ENCODE assay signal across 1 cellular context in the genomic region with DNA sequence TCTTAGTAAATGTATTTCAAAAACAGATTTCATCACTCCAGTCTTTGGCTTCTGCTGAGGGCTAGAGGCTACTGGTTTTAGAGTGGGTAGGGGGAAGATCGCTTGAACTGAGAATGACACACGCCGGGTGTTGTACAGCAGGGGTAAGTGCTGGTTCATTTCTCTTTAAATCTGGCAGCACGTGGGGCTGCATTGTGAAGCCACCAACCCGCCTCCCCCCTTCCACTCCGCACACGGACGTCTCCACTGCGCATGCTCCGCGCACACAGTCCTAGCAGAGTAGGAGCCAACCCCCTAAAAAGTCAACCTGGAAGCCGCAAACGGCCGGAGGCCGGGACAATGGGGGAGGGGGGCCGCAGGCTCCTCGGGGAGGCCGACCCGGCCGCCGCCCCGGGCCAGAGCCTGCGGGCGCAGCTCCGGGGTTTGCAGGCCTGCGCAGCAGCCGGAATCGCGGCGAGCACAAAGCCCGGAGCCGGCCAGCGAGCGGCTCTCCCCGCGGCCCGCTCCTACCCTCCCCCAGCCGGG.
A peak's percentile ranks its signal among the peaks of the same experiment; 100 is the strongest.
TF ChIP-seq lines count a peak whose summit lies in the region.

No MANE protein-coding gene starts in this region.

TF ChIP-seq in HepG2, 621 proteins besides CTCF, POLR2A, EP300 and RAD21 (continued from another document):
- TF ChIP-seq, protein P1, sequence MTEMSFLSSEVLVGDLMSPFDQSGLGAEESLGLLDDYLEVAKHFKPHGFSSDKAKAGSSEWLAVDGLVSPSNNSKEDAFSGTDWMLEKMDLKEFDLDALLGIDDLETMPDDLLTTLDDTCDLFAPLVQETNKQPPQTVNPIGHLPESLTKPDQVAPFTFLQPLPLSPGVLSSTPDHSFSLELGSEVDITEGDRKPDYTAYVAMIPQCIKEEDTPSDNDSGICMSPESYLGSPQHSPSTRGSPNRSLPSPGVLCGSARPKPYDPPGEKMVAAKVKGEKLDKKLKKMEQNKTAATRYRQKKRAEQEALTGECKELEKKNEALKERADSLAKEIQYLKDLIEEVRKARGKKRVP (CRISPR knock-in tag; IDR thresholded peaks at IDR 0.05): 0 out of 4 replicates have a peak, but pooled peaks of 1 of the 2 experiments have one; percentile 14
- TF ChIP-seq DMAP1 (CRISPR knock-in tag; IDR thresholded peaks at IDR 0.05) (peak; percentile 63), CAMTA2 (CRISPR knock-in tag; IDR thresholded peaks at IDR 0.05; ENCODE audit: borderline replicate concordance) (no peak; the same call in 1 of the 2 replicates), SIN3A (IDR thresholded peaks at IDR 0.05; ENCODE audit: borderline replicate concordance, low read depth, low read length) (0 out of 2 replicates have a peak, but pooled peaks have one; percentile 64), JUND (CRISPR knock-in tag; IDR thresholded peaks at IDR 0.05) (0 out of 2 replicates have a peak, but pooled peaks have one; percentile 23), PLRG1 (conservative IDR thresholded peaks at IDR 0.05) (no peak), ZNF614 (CRISPR knock-in tag; IDR thresholded peaks at IDR 0.05; ENCODE audit: borderline replicate concordance) (no peak), ZNF766 (CRISPR knock-in tag; IDR thresholded peaks at IDR 0.05; ENCODE audit: borderline replicate concordance) (0 out of 2 replicates have a peak, but pooled peaks have one; percentile 18), CCDC6 (CRISPR knock-in tag; IDR thresholded peaks at IDR 0.05) (0 out of 2 replicates have a peak, but pooled peaks have one; percentile 20), STAT5B (CRISPR knock-in tag; IDR thresholded peaks at IDR 0.05) (no peak), ZMYM4 (CRISPR knock-in tag; IDR thresholded peaks at IDR 0.05) (0 out of 2 replicates have a peak, but pooled peaks have one; percentile 37), POLR2AphosphoS5 (IDR thresholded peaks at IDR 0.05; ENCODE audit: low read depth, low read length) (peak; percentile 48; the same call in 1 of the 2 replicates), TAF15 (IDR thresholded peaks at IDR 0.05; ENCODE audit: low read depth, low read length, poor library complexity, severe bottlenecking) (peak; percentile 65), ZNF773 (CRISPR knock-in tag; IDR thresholded peaks at IDR 0.05; ENCODE audit: borderline replicate concordance) (no peak), ZNF501 (CRISPR knock-in tag; IDR thresholded peaks at IDR 0.05) (peak; percentile 31; the same call in 1 of the 2 replicates), ZNF543 (CRISPR knock-in tag; IDR thresholded peaks at IDR 0.05) (no peak), ZNF431 (CRISPR knock-in tag; IDR thresholded peaks at IDR 0.05; ENCODE audit: borderline replicate concordance, low read depth) (no peak), ZNF263 (CRISPR knock-in tag; IDR thresholded peaks at IDR 0.05) (peak; percentile 34; the same call in 1 of the 2 replicates)
- TF ChIP-seq, protein P2, sequence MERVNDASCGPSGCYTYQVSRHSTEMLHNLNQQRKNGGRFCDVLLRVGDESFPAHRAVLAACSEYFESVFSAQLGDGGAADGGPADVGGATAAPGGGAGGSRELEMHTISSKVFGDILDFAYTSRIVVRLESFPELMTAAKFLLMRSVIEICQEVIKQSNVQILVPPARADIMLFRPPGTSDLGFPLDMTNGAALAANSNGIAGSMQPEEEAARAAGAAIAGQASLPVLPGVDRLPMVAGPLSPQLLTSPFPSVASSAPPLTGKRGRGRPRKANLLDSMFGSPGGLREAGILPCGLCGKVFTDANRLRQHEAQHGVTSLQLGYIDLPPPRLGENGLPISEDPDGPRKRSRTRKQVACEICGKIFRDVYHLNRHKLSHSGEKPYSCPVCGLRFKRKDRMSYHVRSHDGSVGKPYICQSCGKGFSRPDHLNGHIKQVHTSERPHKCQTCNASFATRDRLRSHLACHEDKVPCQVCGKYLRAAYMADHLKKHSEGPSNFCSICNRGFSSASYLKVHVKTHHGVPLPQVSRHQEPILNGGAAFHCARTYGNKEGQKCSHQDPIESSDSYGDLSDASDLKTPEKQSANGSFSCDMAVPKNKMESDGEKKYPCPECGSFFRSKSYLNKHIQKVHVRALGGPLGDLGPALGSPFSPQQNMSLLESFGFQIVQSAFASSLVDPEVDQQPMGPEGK (CRISPR knock-in tag; IDR thresholded peaks at IDR 0.05): peak; percentile 49
- TF ChIP-seq, protein P3, sequence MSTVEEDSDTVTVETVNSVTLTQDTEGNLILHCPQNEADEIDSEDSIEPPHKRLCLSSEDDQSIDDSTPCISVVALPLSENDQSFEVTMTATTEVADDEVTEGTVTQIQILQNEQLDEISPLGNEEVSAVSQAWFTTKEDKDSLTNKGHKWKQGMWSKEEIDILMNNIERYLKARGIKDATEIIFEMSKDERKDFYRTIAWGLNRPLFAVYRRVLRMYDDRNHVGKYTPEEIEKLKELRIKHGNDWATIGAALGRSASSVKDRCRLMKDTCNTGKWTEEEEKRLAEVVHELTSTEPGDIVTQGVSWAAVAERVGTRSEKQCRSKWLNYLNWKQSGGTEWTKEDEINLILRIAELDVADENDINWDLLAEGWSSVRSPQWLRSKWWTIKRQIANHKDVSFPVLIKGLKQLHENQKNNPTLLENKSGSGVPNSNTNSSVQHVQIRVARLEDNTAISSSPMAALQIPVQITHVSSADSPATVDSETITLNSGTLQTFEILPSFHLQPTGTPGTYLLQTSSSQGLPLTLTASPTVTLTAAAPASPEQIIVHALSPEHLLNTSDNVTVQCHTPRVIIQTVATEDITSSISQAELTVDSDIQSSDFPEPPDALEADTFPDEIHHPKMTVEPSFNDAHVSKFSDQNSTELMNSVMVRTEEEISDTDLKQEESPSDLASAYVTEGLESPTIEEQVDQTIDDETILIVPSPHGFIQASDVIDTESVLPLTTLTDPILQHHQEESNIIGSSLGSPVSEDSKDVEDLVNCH (CRISPR knock-in tag; IDR thresholded peaks at IDR 0.05): no peak
- TF ChIP-seq, protein P4, sequence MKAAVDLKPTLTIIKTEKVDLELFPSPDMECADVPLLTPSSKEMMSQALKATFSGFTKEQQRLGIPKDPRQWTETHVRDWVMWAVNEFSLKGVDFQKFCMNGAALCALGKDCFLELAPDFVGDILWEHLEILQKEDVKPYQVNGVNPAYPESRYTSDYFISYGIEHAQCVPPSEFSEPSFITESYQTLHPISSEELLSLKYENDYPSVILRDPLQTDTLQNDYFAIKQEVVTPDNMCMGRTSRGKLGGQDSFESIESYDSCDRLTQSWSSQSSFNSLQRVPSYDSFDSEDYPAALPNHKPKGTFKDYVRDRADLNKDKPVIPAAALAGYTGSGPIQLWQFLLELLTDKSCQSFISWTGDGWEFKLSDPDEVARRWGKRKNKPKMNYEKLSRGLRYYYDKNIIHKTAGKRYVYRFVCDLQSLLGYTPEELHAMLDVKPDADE (CRISPR knock-in tag; IDR thresholded peaks at IDR 0.05): 0 out of 2 replicates have a peak, but pooled peaks have one; percentile 42
- TF ChIP-seq, protein P5, sequence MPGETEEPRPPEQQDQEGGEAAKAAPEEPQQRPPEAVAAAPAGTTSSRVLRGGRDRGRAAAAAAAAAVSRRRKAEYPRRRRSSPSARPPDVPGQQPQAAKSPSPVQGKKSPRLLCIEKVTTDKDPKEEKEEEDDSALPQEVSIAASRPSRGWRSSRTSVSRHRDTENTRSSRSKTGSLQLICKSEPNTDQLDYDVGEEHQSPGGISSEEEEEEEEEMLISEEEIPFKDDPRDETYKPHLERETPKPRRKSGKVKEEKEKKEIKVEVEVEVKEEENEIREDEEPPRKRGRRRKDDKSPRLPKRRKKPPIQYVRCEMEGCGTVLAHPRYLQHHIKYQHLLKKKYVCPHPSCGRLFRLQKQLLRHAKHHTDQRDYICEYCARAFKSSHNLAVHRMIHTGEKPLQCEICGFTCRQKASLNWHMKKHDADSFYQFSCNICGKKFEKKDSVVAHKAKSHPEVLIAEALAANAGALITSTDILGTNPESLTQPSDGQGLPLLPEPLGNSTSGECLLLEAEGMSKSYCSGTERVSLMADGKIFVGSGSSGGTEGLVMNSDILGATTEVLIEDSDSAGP (CRISPR knock-in tag; IDR thresholded peaks at IDR 0.05; ENCODE audit: borderline replicate concordance): peak; percentile 99
- TF ChIP-seq, protein P6, sequence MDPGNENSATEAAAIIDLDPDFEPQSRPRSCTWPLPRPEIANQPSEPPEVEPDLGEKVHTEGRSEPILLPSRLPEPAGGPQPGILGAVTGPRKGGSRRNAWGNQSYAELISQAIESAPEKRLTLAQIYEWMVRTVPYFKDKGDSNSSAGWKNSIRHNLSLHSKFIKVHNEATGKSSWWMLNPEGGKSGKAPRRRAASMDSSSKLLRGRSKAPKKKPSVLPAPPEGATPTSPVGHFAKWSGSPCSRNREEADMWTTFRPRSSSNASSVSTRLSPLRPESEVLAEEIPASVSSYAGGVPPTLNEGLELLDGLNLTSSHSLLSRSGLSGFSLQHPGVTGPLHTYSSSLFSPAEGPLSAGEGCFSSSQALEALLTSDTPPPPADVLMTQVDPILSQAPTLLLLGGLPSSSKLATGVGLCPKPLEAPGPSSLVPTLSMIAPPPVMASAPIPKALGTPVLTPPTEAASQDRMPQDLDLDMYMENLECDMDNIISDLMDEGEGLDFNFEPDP (CRISPR knock-in tag; conservative IDR thresholded peaks at IDR 0.05): no peak
